Comparison of ENCODE assay signal across 29 cellular contexts in the genomic region with DNA sequence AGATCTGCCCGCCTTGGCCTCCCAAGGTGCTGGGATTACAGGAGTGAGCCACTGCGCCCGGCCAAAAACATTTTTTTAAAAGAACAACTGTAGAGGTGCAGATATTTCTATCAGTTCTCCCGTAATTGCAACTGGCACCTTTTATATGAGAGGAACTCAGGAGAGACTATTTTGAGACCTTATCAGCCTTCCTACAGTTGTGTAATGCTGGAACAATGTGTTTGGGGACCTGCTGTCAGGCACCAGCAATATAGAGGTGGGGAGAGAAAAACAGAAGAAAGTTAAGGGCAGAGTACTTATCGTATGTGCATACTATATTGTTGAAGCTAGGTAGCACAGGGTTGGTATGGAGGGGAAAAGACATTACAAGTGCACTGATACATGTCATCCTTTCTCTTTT.
"Had no signal": no experiment of that assay in that cellular context is flagged by ENCODE, and none has a peak within 500 bp of the region (broad histone marks: within the 10 kb centered on the region; RNA-seq: fewer than 3 reads in every experiment).

No MANE protein-coding gene starts in this region.

- H3K4me2 ChIP-seq: hepatocyte, neural progenitor cell, smooth muscle cell had no signal

- DNase-seq: head of caudate nucleus; islet precursor cell; mesendoderm; naive B cell; natural killer cell; nephron progenitor cell; occipital lobe; psoas muscle; right lobe of liver; stimulated activated CD4-positive, alpha-beta T cell treated with anti-CD3 and anti-CD28 coated beads, Interleukin-1b, Interleukin-23, amount 100 ng/mL, for 48 hours; stimulated activated CD4-positive, alpha-beta T cell treated with anti-CD3 and anti-CD28 coated beads, Interleukin-2, amount 100 ng/mL, for 48 hours; stimulated activated CD4-positive, alpha-beta T cell treated with anti-CD3 and anti-CD28 coated beads, Interleukin-4, amount 100 ng/mL, for 4 hours; stimulated activated CD8-positive, alpha-beta memory T cell treated with anti-CD3 and anti-CD28 coated beads, Interleukin-4, amount 100 ng/mL, for 48 hours; stimulated activated naive CD4-positive, alpha-beta T cell treated with Interleukin-2 at 50 U/mL for 16 hours; stimulated activated naive CD8-positive, alpha-beta T cell treated with anti-CD3 and anti-CD28 coated beads, Interleukin-15, amount 100 ng/mL, for 72 hours; substantia nigra; testis; thyroid gland; transverse colon; upper lobe of right lung had no signal

- H3K4me1 Mint-ChIP-seq: naive B cell; natural killer cell; neural progenitor cell; stimulated activated memory B cell treated with anti-CD40 and anti-IgM and Interleukin-4, amounts not matched to agents 10 μg/mL and 1 μg/mL and 100 μg/mL, for 72 hours; stimulated activated naive CD8-positive, alpha-beta T cell treated with anti-CD3 and anti-CD28 coated beads, Interleukin-15, amount 100 ng/mL, for 72 hours had no signal

- H3K79me2 ChIP-seq: hepatocyte, parathyroid adenoma had no signal

- H3K27me3 ChIP-seq: hepatocyte, neural progenitor cell, neutrophil, right lobe of liver, testis, thyroid gland, transverse colon, upper lobe of right lung had no signal

- H2AFZ ChIP-seq: hepatocyte, neural progenitor cell, parathyroid adenoma had no signal

- H3K36me3 Mint-ChIP-seq: mesothelial cell of epicardium; naive B cell; natural killer cell; neural progenitor cell; stimulated activated memory B cell treated with anti-CD40 and anti-IgM and Interleukin-4, amounts not matched to agents 10 μg/mL and 1 μg/mL and 100 μg/mL, for 72 hours had no signal

- H3K27ac ChIP-seq: hepatocyte, neural progenitor cell, neutrophil, parathyroid adenoma, psoas muscle, right lobe of liver, testis, thyroid gland, transverse colon, upper lobe of right lung had no signal

- H3K36me3 ChIP-seq: neural progenitor cell, neutrophil, right lobe of liver, thyroid gland, transverse colon, upper lobe of right lung had no signal

- H3K4me3 Mint-ChIP-seq: mesothelial cell of epicardium; naive B cell; natural killer cell; nephron progenitor cell; neural progenitor cell; stimulated activated memory B cell treated with anti-CD40 and anti-IgM and Interleukin-4, amounts not matched to agents 10 μg/mL and 1 μg/mL and 100 μg/mL, for 72 hours; stimulated activated naive CD8-positive, alpha-beta T cell treated with anti-CD3 and anti-CD28 coated beads, Interleukin-15, amount 100 ng/mL, for 72 hours had no signal

- H3K27me3 Mint-ChIP-seq: stimulated activated memory B cell treated with anti-CD40 and anti-IgM and Interleukin-4, amounts not matched to agents 10 μg/mL and 1 μg/mL and 100 μg/mL, for 72 hours; stimulated activated naive CD8-positive, alpha-beta T cell treated with anti-CD3 and anti-CD28 coated beads, Interleukin-15, amount 100 ng/mL, for 72 hours had no signal

- H3K4me1 ChIP-seq: neural progenitor cell, parathyroid adenoma, psoas muscle, right lobe of liver, testis, thyroid gland, transverse colon, upper lobe of right lung had no signal

- H3K9me3 ChIP-seq: neutrophil, psoas muscle, right lobe of liver, testis, thyroid gland, transverse colon, upper lobe of right lung had no signal

- ATAC-seq: left lobe of liver; natural killer cell; psoas muscle; right lobe of liver; stimulated activated memory B cell treated with anti-CD40 and anti-IgM and Interleukin-4, amounts not matched to agents 10 μg/mL and 1 μg/mL and 100 μg/mL, for 72 hours; stimulated activated naive CD8-positive, alpha-beta T cell treated with anti-CD3 and anti-CD28 coated beads, Interleukin-15, amount 100 ng/mL, for 72 hours; upper lobe of right lung had no signal

- H3K4me3 ChIP-seq: hepatocyte, lung, neural progenitor cell, psoas muscle, right lobe of liver, smooth muscle cell, testis, thyroid gland, transverse colon, upper lobe of right lung had no signal

- H3K27ac Mint-ChIP-seq: mesothelial cell of epicardium; natural killer cell; nephron progenitor cell; neural progenitor cell; stimulated activated memory B cell treated with anti-CD40 and anti-IgM and Interleukin-4, amounts not matched to agents 10 μg/mL and 1 μg/mL and 100 μg/mL, for 72 hours; stimulated activated naive CD8-positive, alpha-beta T cell treated with anti-CD3 and anti-CD28 coated beads, Interleukin-15, amount 100 ng/mL, for 72 hours had no signal

- H3K9ac ChIP-seq: neural progenitor cell, parathyroid adenoma had no signal
